In the genomic region with DNA sequence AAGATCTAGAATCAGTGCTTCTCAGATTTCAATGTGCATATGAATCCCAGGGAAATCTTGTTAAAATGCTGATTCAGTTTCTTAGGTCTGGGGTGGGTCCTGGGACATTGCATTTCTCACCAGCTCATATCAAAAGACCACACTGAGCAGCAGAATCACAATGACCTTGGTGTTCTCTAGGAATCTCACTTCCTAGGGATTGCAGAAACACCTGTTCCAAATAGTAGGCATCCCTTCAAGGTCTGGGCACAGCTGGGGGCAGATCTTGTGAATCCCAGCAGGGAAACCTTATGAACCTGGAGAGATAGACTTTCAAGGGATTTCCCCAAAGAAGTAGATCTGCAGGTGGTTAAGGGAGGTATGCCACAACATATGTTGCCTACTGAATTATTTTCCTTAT, we compare ENCODE assay signal across 21 cellular contexts. TPM values are rescaled to one million over a fixed set of nuclear protein-coding genes. Genes with fewer than 3 reads are reported as not detected.
A peak's percentile ranks its signal among the peaks of the same experiment; 100 is the strongest.
DNase-seq lines count a peak whose midpoint lies in the region; ATAC-seq, FAIRE-seq and TF ChIP-seq lines count a peak whose summit lies in the region.
"Had no signal": no experiment of that assay in that cellular context is flagged by ENCODE, and none has a peak within 500 bp of the region (broad histone marks: within the 10 kb centered on the region; RNA-seq: fewer than 3 reads in every experiment).

No MANE protein-coding gene starts in this region.

- no peak overlapping the region for H2BK12ac ChIP-seq in trophoblast cell (ENCODE audit: low read length)

- H3K4me1 ChIP-seq in GM23338 (ENCODE audit: insufficient read depth) (peaks cover 44% of the 10 kb centered on the region), K562 (replicated peaks in 1 of 2; ENCODE audit: control insufficient read depth in 2 of 2, insufficient read depth in 2 of 2, low read length in 2 of 2) (peaks cover 0 to 7% of the 10 kb centered on the region in 2 experiments; a peak in 2 of 5 replicates), iPS-20b (ENCODE audit: insufficient read depth, low read length) (peaks cover 28% of the 10 kb centered on the region), trophoblast cell (ENCODE audit: control insufficient read depth in 1 of 2, insufficient read depth in 2 of 2, low read length in 2 of 2) (peaks cover 5 to 14% of the 10 kb centered on the region in 2 experiments)
- H3K4me1 ChIP-seq: Caco-2 had no signal

- no peak overlapping the region for H3K4ac ChIP-seq in trophoblast cell (ENCODE audit: low read depth, low read length)

- TF ChIP-seq POLR2A in K562 (conservative IDR thresholded peaks at IDR 0.05), result no peak

- H3K9me3 Mint-ChIP-seq in GM23338, result no peaks in the 10 kb centered on the region; the same call in 2 of the 3 replicates
- H3K9me3 Mint-ChIP-seq: CD8-positive, alpha-beta T cell; HFFc6 had no signal

- peaks cover 22% of the 10 kb centered on the region; the same call in 2 of the 3 replicates for H3K36me3 Mint-ChIP-seq in GM23338 (ENCODE audit: low read depth)
- H3K36me3 Mint-ChIP-seq: CD8-positive, alpha-beta T cell had no signal

- POLR2A ChIA-PET in K562 (lab: Yijun Ruan, JAX), result interaction anchor here (0.6 to 1.2 kb wide), 3 partner anchors 9 to 149 kb away, joined by 3 to 4 read pairs (median 4); no protein-coding TSS in a partner anchor

- H3K79me1 ChIP-seq in trophoblast cell (ENCODE audit: low read length), result peaks cover 2% of the 10 kb centered on the region

- H3K27ac ChIP-seq in GM23338 (ENCODE audit: low read depth), result peak overlapping the region; percentile 42
- H3K27ac ChIP-seq in K562 (ENCODE audit: extremely low read depth, low read depth, low read length), result no peak overlapping the region
- no peak overlapping the region for H3K27ac ChIP-seq in iPS-20b (ENCODE audit: low read length)
- H3K27ac ChIP-seq in trophoblast cell (ENCODE audit: low read depth, low read length), result no peak overlapping the region
- H3K27ac ChIP-seq: GM23248 had no signal

- no peak overlapping the region for H3K18ac ChIP-seq in trophoblast cell (ENCODE audit: low read length)

- H3K79me2 ChIP-seq in GM23338 (replicated peaks; ENCODE audit: insufficient read depth) (no peaks in the 10 kb centered on the region), K562 (ENCODE audit: control insufficient read depth, insufficient read depth, low read length) (no peaks in the 10 kb centered on the region), trophoblast cell (ENCODE audit: control insufficient read depth, insufficient read depth, low read length, poor library complexity) (no peaks in the 10 kb centered on the region)

- 0 out of 2 replicates have a peak, but pooled peaks cover 3% of the 10 kb centered on the region for H3K36me3 ChIP-seq in GM23338 (ENCODE audit: insufficient read depth)
- no peaks in the 10 kb centered on the region for H3K36me3 ChIP-seq in K562 (ENCODE audit: control insufficient read depth, insufficient read depth, low read length)
- H3K36me3 ChIP-seq in iPS-20b (ENCODE audit: insufficient read depth, low read depth, low read length), result no peaks in the 10 kb centered on the region
- H3K36me3 ChIP-seq in trophoblast cell (ENCODE audit: control insufficient read depth in 1 of 2, insufficient read depth in 2 of 2, low read length in 2 of 2), result no peaks in the 10 kb centered on the region
- H3K36me3 ChIP-seq: HAP-1 had no signal

- CTCF ChIA-PET in K562 (lab: Yijun Ruan, JAX; ENCODE audit: low intra/inter-chr PET ratio), result no interaction called here

- TF ChIP-seq RAD21 in K562 (CRISPR knock-in tag; conservative IDR thresholded peaks at IDR 0.05 in 1 of 2, IDR thresholded peaks at IDR 0.05 in 1 of 2), result no peak

- H3K27me3 Mint-ChIP-seq in GM23338 (ENCODE audit: insufficient read depth, low read depth, poor library complexity), result peaks cover 2% of the 10 kb centered on the region

- H4K91ac ChIP-seq in trophoblast cell (ENCODE audit: low read depth, low read length), result no peak overlapping the region

- DNase-seq in GM23338 (ENCODE audit: low spot score), result peak; percentile 45
- peak; percentile 42 for DNase-seq in NCI-H69 (lab: John Stamatoyannopoulos, UW)
- DNase-seq in K562 (ENCODE audit: extremely low read depth in 1 of 4, low spot score in 3 of 4), result no peak
- no peak for DNase-seq in NCI-H226
- DNase-seq in trophoblast cell, result no peak
- DNase-seq in iPS-NIHi7 (ENCODE audit: extremely low spot score), result no peak
- DNase-seq: C1 segment of cervical spinal cord; Caco-2; CD8-positive, alpha-beta T cell; DMS 273 treated with DMSO at 0.1 percent for 48 hours; DMS79; EL; GF-D8; GM23248; HFFc6 had no signal

- no peak overlapping the region for H3K9ac ChIP-seq in K562 (ENCODE audit: insufficient read depth in 1 of 2, low read depth in 2 of 2, low read length in 2 of 2)
- no peak overlapping the region for H3K9ac ChIP-seq in iPS-20b (ENCODE audit: low read depth, low read length)
- H3K9ac ChIP-seq in trophoblast cell (ENCODE audit: low read length), result no peak overlapping the region
- H3K9ac ChIP-seq: GM23248 had no signal

- H3K9me3 ChIP-seq in K562 (replicated peaks; ENCODE audit: control insufficient read depth, insufficient read depth, low read depth, low read length) (no peaks in the 10 kb centered on the region), iPS-20b (ENCODE audit: insufficient read depth, low read depth, low read length) (no peaks in the 10 kb centered on the region), trophoblast cell (ENCODE audit: insufficient read depth, low read depth, low read length) (no peaks in the 10 kb centered on the region)
- H3K9me3 ChIP-seq: Caco-2, HAP-1 had no signal

- TF ChIP-seq CTCF in GM23338 (conservative IDR thresholded peaks at IDR 0.05; ENCODE audit: low read depth in 2 of 2) (no peak), K562 (IDR thresholded peaks at IDR 0.05 in 2 of 3, conservative IDR thresholded peaks at IDR 0.05 in 1 of 3; ENCODE audit: insufficient read depth in 2 of 3, low read depth in 1 of 3, low read length in 3 of 3) (no peak)

- H3K9me1 ChIP-seq in K562 (ENCODE audit: control insufficient read depth, insufficient read depth, low read length), result no peaks in the 10 kb centered on the region

- no peak overlapping the region for H4K8ac ChIP-seq in trophoblast cell (ENCODE audit: low read depth, low read length)

- no peak overlapping the region; the same call in 1 of the 2 replicates for H3K27ac Mint-ChIP-seq in GM23338
- H3K27ac Mint-ChIP-seq: CD8-positive, alpha-beta T cell; HFFc6 had no signal

- in situ Hi-C loops in K562 (cut with MboI), result no loop called here

- H3K27me3 ChIP-seq in GM23338 (ENCODE audit: insufficient read depth) (no peaks in the 10 kb centered on the region), K562 (ENCODE audit: control insufficient read depth in 2 of 2, insufficient read depth in 2 of 2, low read length in 2 of 2) (peaks cover 7 to 16% of the 10 kb centered on the region in 2 experiments; a peak in 4 of 5 replicates), iPS-20b (ENCODE audit: insufficient read depth, low read length) (no peaks in the 10 kb centered on the region), trophoblast cell (ENCODE audit: insufficient read depth, low read length) (no peaks in the 10 kb centered on the region)

- H4K20me1 ChIP-seq in GM23338 (replicated peaks; ENCODE audit: insufficient read depth), result no peaks in the 10 kb centered on the region
- peaks cover 3% of the 10 kb centered on the region; the same call in 1 of the 2 replicates for H4K20me1 ChIP-seq in K562 (replicated peaks; ENCODE audit: control insufficient read depth, insufficient read depth, low read length)

- intact Hi-C loops in K562 (cut with micrococcal nuclease), result no loop called here

- no peak overlapping the region for H2BK120ac ChIP-seq in trophoblast cell (ENCODE audit: insufficient read depth, low read length, poor library complexity)

- H3K4me3 ChIP-seq in GM23338 (no peak overlapping the region), K562 (no peak overlapping the region), iPS-20b (ENCODE audit: low read length) (0 out of 2 replicates have a peak overlapping the region, but pooled peaks have one; percentile 10), trophoblast cell (ENCODE audit: low read depth, low read length) (no peak overlapping the region)
- H3K4me3 ChIP-seq: GM23248, HAP-1 had no signal

- TF ChIP-seq EP300 in K562 (IDR thresholded peaks at IDR 0.05; ENCODE audit: low read length), result no peak

- no peak overlapping the region for H2BK5ac ChIP-seq in trophoblast cell (ENCODE audit: low read depth, low read length, poor library complexity)

- no peak overlapping the region for H3K14ac ChIP-seq in trophoblast cell (ENCODE audit: low read length)

- H3K23ac ChIP-seq in trophoblast cell (ENCODE audit: low read length), result no peak overlapping the region

- H3K4me3 Mint-ChIP-seq in GM23338, result peak overlapping the region; percentile 13; the same call in 1 of the 3 replicates
- H3K4me3 Mint-ChIP-seq: CD8-positive, alpha-beta T cell; HFFc6 had no signal

- BruUV-seq in K562 (replicated peaks; lab: Mats Ljungman, UMichigan), result no TSS peak

- H3K4me2 ChIP-seq in GM23338, result 0 out of 2 replicates have a peak overlapping the region, but pooled peaks have one; percentile 58
- H3K4me2 ChIP-seq in K562 (ENCODE audit: insufficient read depth, low read length), result no peak overlapping the region
- H3K4me2 ChIP-seq in trophoblast cell (ENCODE audit: low read length), result no peak overlapping the region

- H3F3A ChIP-seq in GM23338 (replicated peaks; ENCODE audit: low read depth), result no peaks in the 10 kb centered on the region

- ATAC-seq in GM23338 (peak; percentile 37), K562 (no peak), GM19035 (IDR thresholded peaks at IDR 0.05; ENCODE audit: unreplicated experiment) (no peak)
- ATAC-seq: CD8-positive, alpha-beta T cell had no signal

- no peak overlapping the region for H4K12ac ChIP-seq in trophoblast cell (ENCODE audit: low read depth, low read length)

- peaks cover 44% of the 10 kb centered on the region for H3K4me1 Mint-ChIP-seq in GM23338

- no peak overlapping the region for H2AK5ac ChIP-seq in trophoblast cell (ENCODE audit: low read length)

- no peak overlapping the region for H2AFZ ChIP-seq in GM23338
- no peak overlapping the region for H2AFZ ChIP-seq in K562 (ENCODE audit: low read depth, low read length)
- no peak overlapping the region for H2AFZ ChIP-seq in trophoblast cell (ENCODE audit: insufficient read depth, low read length, poor library complexity)
- H2AFZ ChIP-seq: GM23248 had no signal

- no peak for FAIRE-seq in K562 (lab: Jason Lieb, UNC)
- FAIRE-seq: GM12891, GM19239, H54 had no signal

- no peaks in the 10 kb centered on the region for H3K9me2 ChIP-seq in GM23338 (ENCODE audit: insufficient read depth)

RNA-seq across cellular contexts. Expression of a gene that starts 8.9 kb away (rescaled TPM):
- 12.6 and 21.9 TPM in 2 replicates for total RNA-seq in GM23338 (2014; rRNA removed; shearing (Covaris generic))
- 5.2 and 8.7 TPM in 2 replicates for polyA plus RNA-seq in GM23338 (2016; fragmentation: Nextera tagmentation; extraction: Ambion mirVana)
- total RNA-seq in K562 (2011; cell fraction: chromatin; rRNA removed; ENCODE audit: low replicate concordance), result 10.1 and 11.9 TPM in 2 replicates
- 3.4 and 3.5 TPM in 2 replicates for total RNA-seq in K562 (2011; cell fraction: nucleolus; rRNA removed)
- total RNA-seq in K562 (2011; cell fraction: nucleoplasm; rRNA removed), result 6.6 TPM in 2 replicates
- total RNA-seq in K562 (2014; rRNA removed), result 1.6 and 2.7 TPM in 2 replicates
- 1.3 and 2.6 TPM in 2 replicates for total RNA-seq in K562 (2014; rRNA removed; fragmentation: Illumina TruSeq; extraction: Trizol)
- total RNA-seq in K562 (2015; rRNA removed; fragmentation: Illumina TruSeq; extraction: Trizol), result 0.87 and 1.8 TPM in 2 replicates
- 1.2 and 2.5 TPM in 2 replicates for total RNA-seq in K562 (2021)
- polyA plus RNA-seq in K562 (2011; rRNA removed), result 0.97 and 2.7 TPM in 2 replicates
- 0.40 and 0.75 TPM in 2 replicates for polyA plus RNA-seq in K562 (2011; cell fraction: cytosol; rRNA removed)
- polyA plus RNA-seq in K562 (2011; cell fraction: nucleus; rRNA removed), result 2.1 and 10.1 TPM in 2 replicates
- polyA plus RNA-seq in K562 (2012), result 0.94 and 1.5 TPM in 2 replicates
- polyA plus RNA-seq in K562 (2014; fragmentation: Illumina TruSeq; extraction: Trizol), result 1.5 TPM in 2 replicates
- under 1 TPM; 0.35 to 0.46 TPM for polyA plus RNA-seq in K562 (2014; fragmentation: Nextera tagmentation; extraction: Ambion mirVana)
- polyA plus RNA-seq in K562 (2014; rRNA removed), result 1.7 and 2.0 TPM in 2 replicates
- 1.1 and 2.5 TPM in 2 replicates for polyA minus RNA-seq in K562 (2011; rRNA and poly(A)+ RNA removed)
- polyA minus RNA-seq in K562 (2011; cell fraction: cytosol; rRNA and poly(A)+ RNA removed), result not detected in 2 replicates
- polyA minus RNA-seq in K562 (2011; cell fraction: nucleus; rRNA and poly(A)+ RNA removed), result 4.9 and 6.9 TPM in 2 replicates
- 2.8 and 3.1 TPM in 2 replicates for polyA plus RNA-seq in trophoblast cell (2013)

Comparison
In these comparisons a context has a peak if more than half of its experiments do, and no peak if none do; other contexts are left out.
1. DNase-seq: peak in GM23338 (single experiment) and NCI-H69 (single experiment); none in K562 (0 of 4), NCI-H226 (single experiment), trophoblast cell (0 of 2) and iPS-NIHi7 (single experiment).